In the genomic region with DNA sequence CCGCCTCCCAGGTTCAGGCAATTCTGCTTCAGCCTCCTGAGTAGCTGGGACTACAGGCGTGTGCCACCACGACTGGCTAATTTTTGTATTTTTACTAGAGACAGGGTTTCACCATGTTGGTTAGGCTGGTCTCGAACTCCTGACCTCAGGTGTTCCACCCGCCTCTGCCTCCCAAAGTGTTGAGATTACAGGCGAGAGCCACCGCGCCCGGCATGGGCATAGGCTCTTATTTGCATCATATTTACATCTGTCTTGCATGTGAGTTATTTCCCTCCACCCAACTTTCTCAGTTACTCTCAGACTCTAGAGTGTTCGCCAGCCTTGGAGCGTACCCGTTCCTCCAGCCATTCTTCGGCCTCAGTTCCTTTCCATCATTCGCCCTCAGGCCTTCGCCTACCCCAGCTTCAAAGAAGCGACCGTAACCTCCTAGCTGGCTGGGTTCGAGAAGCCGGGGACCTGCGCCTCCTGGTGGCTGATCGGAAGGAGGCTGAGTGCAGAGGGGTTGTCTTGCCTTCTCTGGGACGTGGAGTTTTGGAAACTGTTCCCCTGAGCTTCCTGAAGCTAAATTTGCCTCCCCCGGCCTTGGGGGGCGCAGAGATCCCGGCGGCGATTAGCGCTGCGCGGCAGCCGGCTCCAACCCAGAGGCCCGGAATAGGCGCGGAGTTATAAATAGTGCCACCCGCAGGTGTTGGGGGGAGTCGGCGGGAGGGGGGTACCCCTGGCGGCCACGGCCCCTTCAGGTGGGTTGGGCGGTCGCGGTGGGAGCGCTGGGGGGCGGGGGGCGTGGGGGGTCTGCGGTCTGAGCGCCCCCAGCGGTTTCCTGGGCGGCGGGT, we compare ENCODE assay signal across 8 cellular contexts. TPM values are rescaled to one million over a fixed set of nuclear protein-coding genes. Genes with fewer than 3 reads are reported as not detected.
A peak's percentile ranks its signal among the peaks of the same experiment; 100 is the strongest.
DNase-seq lines count a peak whose midpoint lies in the region; ATAC-seq, FAIRE-seq and TF ChIP-seq lines count a peak whose summit lies in the region.

No MANE protein-coding gene starts in this region.

- 19 to 35% methylated on average over 25 to 30 of the region's 50 CpGs for WGBS in mesodermal cell (ENCODE audit: insufficient coverage in 2 of 2), 2 experiments

- peak; percentile 81 for TF ChIP-seq POLR2A in GM12892 (IDR thresholded peaks at IDR 0.05; ENCODE audit: low read depth, low read length)

- peak overlapping the region; percentile 89 for H3K27ac Mint-ChIP-seq in activated CD4-positive, alpha-beta memory T cell treated with anti-CD3 and anti-CD28 coated beads, Interleukin-2, amount 10 ng/mL, durations not matched to agents 7 days and 5 days
- peak overlapping the region; percentile 84 for H3K27ac Mint-ChIP-seq in stimulated activated memory B cell treated with anti-CD40 and anti-IgM and Interleukin-4, amounts not matched to agents 10 μg/mL and 1 μg/mL and 100 μg/mL, for 72 hours

- peaks cover 33% of the 10 kb centered on the region for H3K4me1 Mint-ChIP-seq in activated CD4-positive, alpha-beta memory T cell treated with anti-CD3 and anti-CD28 coated beads, Interleukin-2, amount 10 ng/mL, durations not matched to agents 7 days and 5 days
- H3K4me1 Mint-ChIP-seq in stimulated activated memory B cell treated with anti-CD40 and anti-IgM and Interleukin-4, amounts not matched to agents 10 μg/mL and 1 μg/mL and 100 μg/mL, for 72 hours: peaks cover 58% of the 10 kb centered on the region

- no peaks in the 10 kb centered on the region for H3K36me3 ChIP-seq in mesodermal cell (ENCODE audit: control insufficient read depth, insufficient read depth, low read length)

- POLR2A ChIA-PET in activated CD4-positive, alpha-beta memory T cell treated with anti-CD3 and anti-CD28 coated beads, Interleukin-2, amount 10 ng/mL, durations not matched to agents 7 days and 5 days (lab: Charles Lee): interaction anchor here (1.0 to 13.2 kb wide), 9 partner anchors 15 to 62 kb away, joined by 3 to 203 read pairs (median 10); partner anchors contain the start of genes ADAM15, CKS1B, FLAD1 and PBXIP1

- CTCF ChIA-PET in activated CD4-positive, alpha-beta memory T cell treated with anti-CD3 and anti-CD28 coated beads, Interleukin-2, amount 10 ng/mL, durations not matched to agents 7 days and 5 days (lab: Charles Lee): interaction anchor here (0.6 to 11.4 kb wide), 27 partner anchors 9 to 439 kb away, joined by 3 to 139 read pairs (median 4); partner anchors contain the start of genes ADAM15, CKS1B, FLAD1 and KRTCAP2

- ATAC-seq in stimulated activated memory B cell treated with anti-CD40 and anti-IgM and Interleukin-4, amounts not matched to agents 10 μg/mL and 1 μg/mL and 100 μg/mL, for 72 hours: peak; percentile 1

- H3K27me3 Mint-ChIP-seq in activated CD4-positive, alpha-beta memory T cell treated with anti-CD3 and anti-CD28 coated beads, Interleukin-2, amount 10 ng/mL, durations not matched to agents 7 days and 5 days: no peaks in the 10 kb centered on the region
- no peaks in the 10 kb centered on the region for H3K27me3 Mint-ChIP-seq in stimulated activated memory B cell treated with anti-CD40 and anti-IgM and Interleukin-4, amounts not matched to agents 10 μg/mL and 1 μg/mL and 100 μg/mL, for 72 hours

- peaks cover 10% of the 10 kb centered on the region for H3K4me1 ChIP-seq in mesodermal cell (ENCODE audit: control insufficient read depth, insufficient read depth, low read length, poor library complexity, severe bottlenecking)

- H3K27ac ChIP-seq in mesodermal cell (ENCODE audit: low read depth, low read length, severe bottlenecking): peak overlapping the region; percentile 85

- H3K4me3 Mint-ChIP-seq in activated CD4-positive, alpha-beta memory T cell treated with anti-CD3 and anti-CD28 coated beads, Interleukin-2, amount 10 ng/mL, durations not matched to agents 7 days and 5 days: peak overlapping the region; percentile 90
- H3K4me3 Mint-ChIP-seq in stimulated activated memory B cell treated with anti-CD40 and anti-IgM and Interleukin-4, amounts not matched to agents 10 μg/mL and 1 μg/mL and 100 μg/mL, for 72 hours: peak overlapping the region; percentile 95

- peak overlapping the region; percentile 61 for H3K4me3 ChIP-seq in mesodermal cell (ENCODE audit: extremely low read depth, insufficient read depth, low read length, poor library complexity, severe bottlenecking)

- peak; percentile 90 for DNase-seq in 8988T
- peak; percentile 79 for DNase-seq in GM12892 (ENCODE audit: insufficient read length)
- DNase-seq in NCI-H460 (ENCODE audit: extremely low read depth, low read depth): peak; percentile 77
- DNase-seq in activated CD4-positive, alpha-beta memory T cell treated with anti-CD3 and anti-CD28 coated beads, Interleukin-2, amount 10 ng/mL, durations not matched to agents 7 days and 5 days: peak; percentile 76
- peak; percentile 39 for DNase-seq in effector CD4-positive, alpha-beta T cell
- DNase-seq in NK-92 treated with Interleukin-12 subunit alpha and Interleukin-12 subunit beta, amount 100 ng/mL, for 24 hours (lab: John Stamatoyannopoulos, UW): no peak

- FAIRE-seq in GM12892 (lab: Jason Lieb, UNC): peak; percentile 79

- H3K36me3 Mint-ChIP-seq in activated CD4-positive, alpha-beta memory T cell treated with anti-CD3 and anti-CD28 coated beads, Interleukin-2, amount 10 ng/mL, durations not matched to agents 7 days and 5 days (ENCODE audit: low read depth): peaks cover 9% of the 10 kb centered on the region
- H3K36me3 Mint-ChIP-seq in stimulated activated memory B cell treated with anti-CD40 and anti-IgM and Interleukin-4, amounts not matched to agents 10 μg/mL and 1 μg/mL and 100 μg/mL, for 72 hours: no peaks in the 10 kb centered on the region

- no peaks in the 10 kb centered on the region for H3K9me3 ChIP-seq in mesodermal cell (ENCODE audit: control insufficient read depth, low read length)

- no peaks in the 10 kb centered on the region for H3K9me3 Mint-ChIP-seq in activated CD4-positive, alpha-beta memory T cell treated with anti-CD3 and anti-CD28 coated beads, Interleukin-2, amount 10 ng/mL, durations not matched to agents 7 days and 5 days
- no peaks in the 10 kb centered on the region for H3K9me3 Mint-ChIP-seq in stimulated activated memory B cell treated with anti-CD40 and anti-IgM and Interleukin-4, amounts not matched to agents 10 μg/mL and 1 μg/mL and 100 μg/mL, for 72 hours

RNA-seq across cellular contexts. Expression of gene ZBTB7B, which starts 3.6 kb away (rescaled TPM):
- 9.8 TPM for polyA plus RNA-seq in GM12892 (2012; ENCODE audit: missing spikeins)
- total RNA-seq in NCI-H460 (2014; rRNA removed; shearing (Covaris generic)): 52.8 and 68.3 TPM in 2 replicates
- polyA plus RNA-seq in NCI-H460 (2014; cell fraction: nucleus; rRNA removed): 90.2 and 113 TPM in 2 replicates
- total RNA-seq in activated CD4-positive, alpha-beta memory T cell treated with anti-CD3 and anti-CD28 coated beads, Interleukin-2, amount 10 ng/mL, durations not matched to agents 7 days and 5 days: 100 to 1,000 TPM; 151 to 152 TPM
- polyA plus RNA-seq in mesodermal cell (2013, experiment 1 of 2): 10.8 TPM
- 10.5 TPM for polyA plus RNA-seq in mesodermal cell (2013, experiment 2 of 2)

RNA-seq across cellular contexts. Expression of gene LENEP, which starts 5.6 kb away (rescaled TPM):
- polyA plus RNA-seq in GM12892 (2012; ENCODE audit: missing spikeins): not detected
- total RNA-seq in NCI-H460 (2014; rRNA removed; shearing (Covaris generic)): 0.84 TPM in 1 of 2 replicates, not detected in the other
- polyA plus RNA-seq in NCI-H460 (2014; cell fraction: nucleus; rRNA removed): 0.78 TPM in 1 of 2 replicates, not detected in the other
- total RNA-seq in activated CD4-positive, alpha-beta memory T cell treated with anti-CD3 and anti-CD28 coated beads, Interleukin-2, amount 10 ng/mL, durations not matched to agents 7 days and 5 days: 1 to 10 TPM in 1 of 2 experiments, under 1 TPM in 1; 0.35 to 1.2 TPM
- polyA plus RNA-seq in mesodermal cell (2013, experiment 1 of 2): not detected
- polyA plus RNA-seq in mesodermal cell (2013, experiment 2 of 2): not detected

RNA-seq across cellular contexts. Expression of gene FLAD1, which starts 15.9 kb away (rescaled TPM):
- 38.1 TPM for polyA plus RNA-seq in GM12892 (2012; ENCODE audit: missing spikeins)
- total RNA-seq in NCI-H460 (2014; rRNA removed; shearing (Covaris generic)): 60.4 and 68.0 TPM in 2 replicates
- 92.8 and 106 TPM in 2 replicates for polyA plus RNA-seq in NCI-H460 (2014; cell fraction: nucleus; rRNA removed)
- total RNA-seq in activated CD4-positive, alpha-beta memory T cell treated with anti-CD3 and anti-CD28 coated beads, Interleukin-2, amount 10 ng/mL, durations not matched to agents 7 days and 5 days: 10 to 100 TPM; 34.7 to 35.1 TPM
- polyA plus RNA-seq in mesodermal cell (2013, experiment 1 of 2): 31.7 TPM
- 28.5 TPM for polyA plus RNA-seq in mesodermal cell (2013, experiment 2 of 2)

RNA-seq across cellular contexts. Expression of gene CKS1B, which starts 24.6 kb away (rescaled TPM):
- polyA plus RNA-seq in GM12892 (2012; ENCODE audit: missing spikeins): 182 TPM
- total RNA-seq in NCI-H460 (2014; rRNA removed; shearing (Covaris generic)): 585 and 634 TPM in 2 replicates
- 249 and 280 TPM in 2 replicates for polyA plus RNA-seq in NCI-H460 (2014; cell fraction: nucleus; rRNA removed)
- 100 to 1,000 TPM; 151 to 162 TPM for total RNA-seq in activated CD4-positive, alpha-beta memory T cell treated with anti-CD3 and anti-CD28 coated beads, Interleukin-2, amount 10 ng/mL, durations not matched to agents 7 days and 5 days
- 298 TPM for polyA plus RNA-seq in mesodermal cell (2013, experiment 1 of 2)
- polyA plus RNA-seq in mesodermal cell (2013, experiment 2 of 2): 280 TPM

RNA-seq across cellular contexts. Expression of gene SHC1, which starts 28.5 kb away (rescaled TPM):
- 15.3 TPM for polyA plus RNA-seq in GM12892 (2012; ENCODE audit: missing spikeins)
- 382 and 411 TPM in 2 replicates for total RNA-seq in NCI-H460 (2014; rRNA removed; shearing (Covaris generic))
- 478 and 522 TPM in 2 replicates for polyA plus RNA-seq in NCI-H460 (2014; cell fraction: nucleus; rRNA removed)
- 10 to 100 TPM; 80.7 to 80.8 TPM for total RNA-seq in activated CD4-positive, alpha-beta memory T cell treated with anti-CD3 and anti-CD28 coated beads, Interleukin-2, amount 10 ng/mL, durations not matched to agents 7 days and 5 days
- polyA plus RNA-seq in mesodermal cell (2013, experiment 1 of 2): 288 TPM
- polyA plus RNA-seq in mesodermal cell (2013, experiment 2 of 2): 227 TPM
